Comparison of ENCODE assay signal across 12 cellular contexts in the genomic region with DNA sequence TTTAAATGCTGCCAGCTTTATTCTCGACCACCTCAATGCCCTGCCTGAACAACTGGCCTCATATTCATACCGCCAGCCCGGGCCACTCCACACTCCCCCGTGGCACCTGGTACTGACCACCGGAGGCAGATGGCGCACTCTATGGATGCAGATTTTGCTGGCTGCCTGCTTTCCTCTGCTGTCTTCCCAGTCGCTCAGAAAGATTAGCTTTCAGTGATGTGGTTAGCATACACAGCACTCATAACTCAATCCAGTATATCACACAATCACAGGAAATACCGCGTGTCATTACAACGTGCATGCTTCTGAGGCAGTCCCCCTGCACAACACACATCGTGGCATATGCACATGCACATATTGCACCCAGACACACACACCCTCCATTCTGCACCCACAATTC.
DNase-seq lines count a peak whose midpoint lies in the region; ATAC-seq and TF ChIP-seq lines count a peak whose summit lies in the region.
"Had no signal": no experiment of that assay in that cellular context is flagged by ENCODE, and none has a peak within 500 bp of the region (broad histone marks: within the 10 kb centered on the region; RNA-seq: fewer than 3 reads in every experiment).

No MANE protein-coding gene starts in this region.

- H3K9me3 ChIP-seq in right cardiac atrium (ENCODE audit: control insufficient read depth, low read length): no peaks in the 10 kb centered on the region
- no peaks in the 10 kb centered on the region for H3K9me3 ChIP-seq in uterus
- no peaks in the 10 kb centered on the region for H3K9me3 ChIP-seq in effector memory CD4-positive, alpha-beta T cell (ENCODE audit: control insufficient read depth, low read length)

- WGBS in right cardiac atrium: 18% methylated on average over 11 of the region's 11 CpGs

- H3K36me3 ChIP-seq in uterus: no peaks in the 10 kb centered on the region
- H3K36me3 ChIP-seq in effector memory CD4-positive, alpha-beta T cell (ENCODE audit: control insufficient read depth, insufficient read depth, low read length): no peaks in the 10 kb centered on the region

- peak; percentile 21 to 48 for ATAC-seq in left cardiac atrium
- no peak for ATAC-seq in Right ventricle myocardium inferior
- ATAC-seq in right cardiac atrium: peak; percentile 44 to 64

- H3K4me3 ChIP-seq in right cardiac atrium (ENCODE audit: low read length): no peak overlapping the region
- no peak overlapping the region for H3K4me3 ChIP-seq in uterus
- no peak overlapping the region for H3K4me3 ChIP-seq in effector memory CD4-positive, alpha-beta T cell (ENCODE audit: insufficient read depth, low read depth, low read length, poor library complexity, severe bottlenecking)

- TF ChIP-seq CTCF in uterus (IDR thresholded peaks at IDR 0.05): no peak

- intact Hi-C loops in left cardiac atrium (cut with DNase I) (no loop called here), Right ventricle myocardium inferior (cut with DNase I) (no loop called here), right cardiac atrium (cut with DNase I) (no loop called here), uterus (cut with DNase I; ENCODE audit: low total_unique reads) (no loop called here)

- TF ChIP-seq POLR2A in uterus (IDR thresholded peaks at IDR 0.05): no peak

- H3K27me3 ChIP-seq in right cardiac atrium (ENCODE audit: control insufficient read depth, insufficient read depth): no peaks in the 10 kb centered on the region
- H3K27me3 ChIP-seq in uterus: no peaks in the 10 kb centered on the region
- H3K27me3 ChIP-seq in effector memory CD4-positive, alpha-beta T cell (replicated peaks; ENCODE audit: control insufficient read depth, insufficient read depth, low read length, poor library complexity, severe bottlenecking): no peaks in the 10 kb centered on the region

- H3K27ac ChIP-seq in right cardiac atrium (ENCODE audit: low read length) (no peak overlapping the region), uterus (no peak overlapping the region)
- H3K27ac ChIP-seq in effector memory CD4-positive, alpha-beta T cell (ENCODE audit: insufficient read depth, low read length, poor library complexity, severe bottlenecking): no peak overlapping the region
- H3K27ac ChIP-seq: HL-60 had no signal

- no peak for DNase-seq in left cardiac atrium
- DNase-seq in Right ventricle myocardium inferior (ENCODE audit: missing footprints): no peak
- peak; percentile 64 for DNase-seq in SK-N-DZ (ENCODE audit: low spot score)
- DNase-seq in right cardiac atrium: no peak
- DNase-seq in ecto neural progenitor cell (ENCODE audit: low spot score): no peak
- DNase-seq in uterus: no peak
- no peak for DNase-seq in effector memory CD4-positive, alpha-beta T cell
- no peak for DNase-seq in HCEC 1CT
- DNase-seq: DMS153, naive B cell, trophoblast cell had no signal

- H3K4me1 ChIP-seq in right cardiac atrium (ENCODE audit: control insufficient read depth, insufficient read depth, low read length) (peaks cover 1% of the 10 kb centered on the region), uterus (no peaks in the 10 kb centered on the region)
- H3K4me1 ChIP-seq in effector memory CD4-positive, alpha-beta T cell (ENCODE audit: control insufficient read depth, insufficient read depth, low read length, poor library complexity, severe bottlenecking): no peaks in the 10 kb centered on the region
